Comparison of ENCODE assay signal across 18 cellular contexts in genomic region chr6:36927114-36927513, GRCh38. TPM values are rescaled to one million over a fixed set of nuclear protein-coding genes. Genes with fewer than 3 reads are reported as not detected.
DNase-seq lines count a peak whose midpoint lies in the region; ATAC-seq and TF ChIP-seq lines count a peak whose summit lies in the region.
"Had no signal": no experiment of that assay in that cellular context is flagged by ENCODE, and none has a peak within 500 bp of the region (broad histone marks: within the 10 kb centered on the region; RNA-seq: fewer than 3 reads in every experiment).

No MANE protein-coding gene starts in this region.

- H3K36me3 Mint-ChIP-seq in chondrocyte (ENCODE audit: low read depth): peaks cover 6% of the 10 kb centered on the region

- H3K4me3 Mint-ChIP-seq in chondrocyte (ENCODE audit: unreplicated experiment): no peak overlapping the region
- H3K4me3 Mint-ChIP-seq: activated naive CD8-positive, alpha-beta T cell; B cell had no signal

- H3K9me3 Mint-ChIP-seq in chondrocyte (ENCODE audit: low read depth): no peaks in the 10 kb centered on the region

- H3K36me3 ChIP-seq in BLaER1: peaks cover 15% of the 10 kb centered on the region
- H3K36me3 ChIP-seq in BLaER1 treated with 17β-estradiol and CSF1 and Interleukin-3, amounts not matched to agents 10 nM and 100 nM: peaks cover 8 to 36% (median 18%) of the 10 kb centered on the region in 11 experiments; a peak in 19 of 22 replicates
- H3K36me3 ChIP-seq in psoas muscle (ENCODE audit: insufficient read depth in 1 of 2, low read depth in 1 of 2): peaks cover 5 to 44% of the 10 kb centered on the region in 2 donors

- 78 to 88% (median 81%) methylated on average over 3 of the region's 3 CpGs for WGBS in psoas muscle, 3 donors

- no peak for TF ChIP-seq CTCF in chondrocyte (IDR thresholded peaks at IDR 0.05)
- no peak for TF ChIP-seq CTCF in psoas muscle (IDR thresholded peaks at IDR 0.05)

- no peak for ATAC-seq in psoas muscle

- H3K9me3 ChIP-seq in BLaER1: no peaks in the 10 kb centered on the region
- no peaks in the 10 kb centered on the region for H3K9me3 ChIP-seq in BLaER1 treated with 17β-estradiol and CSF1 and Interleukin-3, amounts not matched to agents 10 nM and 100 nM (replicated peaks in 1 of 11)
- no peaks in the 10 kb centered on the region for H3K9me3 ChIP-seq in psoas muscle
- H3K9me3 ChIP-seq: neutrophil, suprapubic skin had no signal

- peak overlapping the region; percentile 95 for H3K27ac Mint-ChIP-seq in chondrocyte (ENCODE audit: unreplicated experiment)
- H3K27ac Mint-ChIP-seq: activated naive CD8-positive, alpha-beta T cell; B cell had no signal

- no peak overlapping the region for H3K9ac ChIP-seq in BLaER1
- peak overlapping the region in 3 of 11 experiments; percentile 12 to 32 (median 27); a peak in 3 of 22 replicates for H3K9ac ChIP-seq in BLaER1 treated with 17β-estradiol and CSF1 and Interleukin-3, amounts not matched to agents 10 nM and 100 nM

- peak overlapping the region; percentile 50; the same call in 1 of the 2 replicates for H3K4me2 ChIP-seq in BLaER1
- peak overlapping the region in 10 of 11 experiments; percentile 13 to 88 (median 72); a peak in 18 of 22 replicates for H3K4me2 ChIP-seq in BLaER1 treated with 17β-estradiol and CSF1 and Interleukin-3, amounts not matched to agents 10 nM and 100 nM

- no peak overlapping the region for H3K4me3 ChIP-seq in BLaER1
- H3K4me3 ChIP-seq in BLaER1 treated with 17β-estradiol and CSF1 and Interleukin-3, amounts not matched to agents 10 nM and 100 nM: no peak overlapping the region
- H3K4me3 ChIP-seq in psoas muscle: no peak overlapping the region
- H3K4me3 ChIP-seq: suprapubic skin had no signal

- no peaks in the 10 kb centered on the region for H3K27me3 Mint-ChIP-seq in chondrocyte (ENCODE audit: low read depth)
- H3K27me3 Mint-ChIP-seq: activated naive CD8-positive, alpha-beta T cell; B cell had no signal

- no peak overlapping the region for H3K27ac ChIP-seq in BLaER1
- H3K27ac ChIP-seq in BLaER1 treated with 17β-estradiol and CSF1 and Interleukin-3, amounts not matched to agents 10 nM and 100 nM: peak overlapping the region in 7 of 11 experiments; percentile 47 to 66 (median 60); a peak in 12 of 22 replicates
- H3K27ac ChIP-seq in psoas muscle: peak overlapping the region; percentile 84
- H3K27ac ChIP-seq: neutrophil, suprapubic skin had no signal

- H3K27me3 ChIP-seq in BLaER1 (no peaks in the 10 kb centered on the region), psoas muscle (ENCODE audit: insufficient read depth in 3 of 3, low read length in 2 of 3) (no peaks in the 10 kb centered on the region)
- H3K27me3 ChIP-seq in BLaER1 treated with 17β-estradiol and CSF1 and Interleukin-3, amounts not matched to agents 10 nM and 100 nM: no peaks in the 10 kb centered on the region
- H3K27me3 ChIP-seq: neutrophil, suprapubic skin had no signal

- peaks cover 71% of the 10 kb centered on the region for H3K4me1 Mint-ChIP-seq in chondrocyte (ENCODE audit: low read depth)

- intact Hi-C loops in psoas muscle (cut with DNase I): loop anchor here (5.0 kb wide), 3 partner anchors 40 to 55 kb away; partner anchors contain the start of gene C6orf89 (in 1 of the 2)

- no peaks in the 10 kb centered on the region for H4K20me1 ChIP-seq in BLaER1
- 0 out of 22 replicates have a peak, but pooled peaks cover 0 to 7% (median 0%) of the 10 kb centered on the region in 11 experiments for H4K20me1 ChIP-seq in BLaER1 treated with 17β-estradiol and CSF1 and Interleukin-3, amounts not matched to agents 10 nM and 100 nM

- DNase-seq in chondrocyte (ENCODE audit: low spot score) (no peak), psoas muscle (no peak), NCI-H2196 treated with DMSO at 0.1 percent for 48 hours (lab: John Stamatoyannopoulos, UW; ENCODE audit: unreplicated experiment) (no peak)
- no peak for DNase-seq in stimulated activated CD4-positive, alpha-beta T cell treated with anti-CD3 and anti-CD28 coated beads, Interleukin-4, amount 100 ng/mL, for 1 hour
- DNase-seq in activated CD4-positive, alpha-beta T cell treated with anti-CD3 and anti-CD28 coated beads, Interleukin-2, amount 50 U/mL, for 48 hours: no peak
- DNase-seq: activated T-cell treated with anti-CD3 and anti-CD28 coated beads, Interleukin-2, amount 50 U/mL, for 1 hour; GOT3; head of caudate nucleus; kidney; NCI-H2081 treated with DMSO at 0.1 percent for 48 hours; stimulated activated CD4-positive, alpha-beta T cell treated with anti-CD3 and anti-CD28 coated beads, Interleukin-4, amount 100 ng/mL, for 24 hours had no signal

- H3K4me1 ChIP-seq in BLaER1: peaks cover 45% of the 10 kb centered on the region
- H3K4me1 ChIP-seq in BLaER1 treated with 17β-estradiol and CSF1 and Interleukin-3, amounts not matched to agents 10 nM and 100 nM: peaks cover 13 to 70% (median 59%) of the 10 kb centered on the region in 10 experiments
- H3K4me1 ChIP-seq in psoas muscle: peaks cover 36% of the 10 kb centered on the region

RNA-seq across cellular contexts. Expression of gene PI16, which starts 27.4 kb away (rescaled TPM):
- total RNA-seq in chondrocyte: 0.15 TPM in 1 of 3 replicates, not detected in the others
- total RNA-seq in psoas muscle: 10 to 100 TPM in 1 of 4 donors, 1 to 10 TPM in 3; 3.1 to 49.1 (median 3.6) TPM
- polyA plus RNA-seq in psoas muscle: 1 to 10 TPM; 1.2 to 3.1 (median 1.6) TPM
- total RNA-seq: bronchial epithelial cell had no signal

RNA-seq across cellular contexts. Expression of gene C6orf89, which starts 41.4 kb away (rescaled TPM):
- total RNA-seq in chondrocyte (56.1 to 76.9 TPM (median 57.4 TPM) in 3 replicates), psoas muscle (10 to 100 TPM; 37.1 to 53.4 (median 51.1) TPM)
- polyA plus RNA-seq in psoas muscle: 10 to 100 TPM; 23.2 to 56.3 (median 35.4) TPM

RNA-seq across cellular contexts. Expression of gene PPIL1, which starts 52.5 kb away (rescaled TPM):
- total RNA-seq in chondrocyte (25.0 to 33.5 TPM (median 25.6 TPM) in 3 replicates), psoas muscle (10 to 100 TPM; 20.9 to 38.8 (median 22.1) TPM)
- polyA plus RNA-seq in psoas muscle: 10 to 100 TPM; 18.1 to 92.3 (median 40.4) TPM

RNA-seq across cellular contexts. Expression of gene MTCH1, which starts 58.9 kb away (rescaled TPM):
- total RNA-seq in chondrocyte: 188 to 208 TPM (median 190 TPM) in 3 replicates
- total RNA-seq in psoas muscle: 10 to 100 TPM; 74.6 to 89.2 (median 85.4) TPM
- 100 to 1,000 TPM; 110 to 230 (median 145) TPM for polyA plus RNA-seq in psoas muscle
